In the genomic region with DNA sequence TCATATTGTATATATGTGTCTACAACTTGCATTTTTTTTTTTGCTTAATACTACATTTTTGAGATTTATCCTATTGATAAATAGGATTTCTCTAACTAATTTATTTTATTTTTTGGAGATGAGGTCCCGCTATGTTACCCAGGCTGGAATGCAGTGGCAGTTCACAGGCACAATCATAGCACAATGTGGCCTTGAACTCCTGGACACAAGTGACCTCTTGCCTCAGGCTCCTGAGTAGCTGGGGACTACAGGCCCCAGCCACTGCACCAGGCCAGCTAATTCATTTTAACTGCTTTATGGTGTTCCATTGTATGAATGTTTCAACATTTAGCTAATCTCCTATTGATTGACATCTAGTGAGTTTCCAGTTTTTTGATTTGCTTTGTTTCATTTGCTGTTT, we compare ENCODE assay signal across 18 cellular contexts. TPM values are rescaled to one million over a fixed set of nuclear protein-coding genes. Genes with fewer than 3 reads are reported as not detected.
DNase-seq lines count a peak whose midpoint lies in the region; ATAC-seq and TF ChIP-seq lines count a peak whose summit lies in the region.
"Had no signal": no experiment of that assay in that cellular context is flagged by ENCODE, and none has a peak within 500 bp of the region (broad histone marks: within the 10 kb centered on the region; RNA-seq: fewer than 3 reads in every experiment).

No MANE protein-coding gene starts in this region.

- no peaks in the 10 kb centered on the region for H3K79me2 ChIP-seq in mammary epithelial cell (ENCODE audit: insufficient read depth, low read length)
- no peaks in the 10 kb centered on the region for H3K79me2 ChIP-seq in smooth muscle cell (ENCODE audit: low read depth)

- in situ Hi-C loops in mammary epithelial cell (cut with MboI; ENCODE audit: low sequenced_read_pairs in 2 of 2): no loop called here

- 100% methylated on average over 1 of the region's 1 CpG for WGBS in mammary epithelial cell (ENCODE audit: low coverage, missing lambda C conversion rate)
- 100% methylated on average over 1 of the region's 1 CpG for WGBS in smooth muscle cell (ENCODE audit: low lambda C conversion rate)

- H3K36me3 ChIP-seq in mammary epithelial cell (ENCODE audit: insufficient read depth, low read length) (no peaks in the 10 kb centered on the region), smooth muscle cell (ENCODE audit: low read depth) (no peaks in the 10 kb centered on the region)

- peaks cover 42% of the 10 kb centered on the region for H3K4me1 ChIP-seq in mammary epithelial cell (ENCODE audit: insufficient read depth, low read length)
- no peaks in the 10 kb centered on the region for H3K4me1 ChIP-seq in smooth muscle cell (ENCODE audit: low read depth)

- H3K4me3 Mint-ChIP-seq in MCF 10A (ENCODE audit: unreplicated experiment) (no peak overlapping the region), WTC11 (no peak overlapping the region)
- H3K4me3 Mint-ChIP-seq: CD14-positive monocyte; CD8-positive, alpha-beta T cell had no signal

- intact Hi-C loops in mammary epithelial cell (cut with micrococcal nuclease): no loop called here
- intact Hi-C loops in MCF 10A (cut with micrococcal nuclease): no loop called here

- TF ChIP-seq CTCF in mammary epithelial cell (conservative IDR thresholded peaks at IDR 0.05 in 1 of 2, IDR thresholded peaks at IDR 0.05 in 1 of 2; ENCODE audit: extremely low read depth in 1 of 2, insufficient read depth in 1 of 2, low read depth in 1 of 2, low read length in 2 of 2) (no peak), MCF 10A (IDR thresholded peaks at IDR 0.05; ENCODE audit: unreplicated experiment) (no peak), WTC11 (IDR thresholded peaks at IDR 0.05) (no peak), smooth muscle cell (IDR thresholded peaks at IDR 0.05; ENCODE audit: borderline replicate concordance, insufficient read depth, poor library complexity, severe bottlenecking) (no peak)

- H3K4me1 Mint-ChIP-seq in MCF 10A (ENCODE audit: insufficient read depth, unreplicated experiment) (peaks cover 27% of the 10 kb centered on the region), WTC11 (peaks cover 30% of the 10 kb centered on the region)
- H3K4me1 Mint-ChIP-seq: CD14-positive monocyte had no signal

- H3K27me3 ChIP-seq in mammary epithelial cell (ENCODE audit: insufficient read depth, low read length) (no peaks in the 10 kb centered on the region), smooth muscle cell (ENCODE audit: low read depth) (no peaks in the 10 kb centered on the region)

- dilution Hi-C loops in mammary epithelial cell (cut with HindIII; ENCODE audit: low sequenced_read_pairs): no loop called here

- H3K9me3 Mint-ChIP-seq in MCF 10A (ENCODE audit: unreplicated experiment) (peaks cover 6% of the 10 kb centered on the region), WTC11 (peaks cover 26% of the 10 kb centered on the region)
- H3K9me3 Mint-ChIP-seq: CD8-positive, alpha-beta T cell had no signal

- no peak overlapping the region for H3K27ac Mint-ChIP-seq in MCF 10A (ENCODE audit: low read depth, unreplicated experiment)
- H3K27ac Mint-ChIP-seq in WTC11: no peak overlapping the region
- H3K27ac Mint-ChIP-seq: CD14-positive monocyte had no signal

- CTCF ChIA-PET in mammary epithelial cell (lab: Charles Lee; ENCODE audit: low non-redundant PET): no interaction called here
- CTCF ChIA-PET in MCF 10A (lab: Yijun Ruan, JAX): interaction anchor here (0.8 to 1.1 kb wide), 3 partner anchors 22 to 145 kb away, joined by 3 to 4 read pairs (median 3); no protein-coding TSS in a partner anchor
- CTCF ChIA-PET in WTC11 (lab: Charles Lee): interaction anchor here (0.6 kb wide), 1 partner anchor 16 kb away, joined by 3 read pairs; no protein-coding TSS in a partner anchor

- BruUV-seq in mammary epithelial cell (replicated peaks; lab: Mats Ljungman, UMichigan): no TSS peak
- no TSS peak for BruUV-seq in MCF 10A (replicated peaks; lab: Mats Ljungman, UMichigan)

- H3K27ac ChIP-seq in mammary epithelial cell (ENCODE audit: insufficient read depth, low read depth, low read length): peak overlapping the region; percentile 27
- H3K27ac ChIP-seq in smooth muscle cell (ENCODE audit: low read depth): peak overlapping the region; percentile 51
- H3K27ac ChIP-seq: 22Rv1, GM23248, HL-60 had no signal

- H3F3A ChIP-seq in smooth muscle cell (ENCODE audit: low read depth): no peaks in the 10 kb centered on the region

- H3K4me3 ChIP-seq in mammary epithelial cell (replicated peaks in 1 of 3; ENCODE audit: insufficient read depth in 1 of 3, low read depth in 2 of 3, low read length in 3 of 3) (no peak overlapping the region), smooth muscle cell (no peak overlapping the region)
- H3K4me3 ChIP-seq: GM23248 had no signal

- POLR2A ChIA-PET in MCF 10A (lab: Yijun Ruan, JAX): interaction anchor here (0.7 to 8.1 kb wide), 12 partner anchors 13 to 145 kb away, joined by 3 to 113 read pairs (median 4); a partner anchor contains a TSS
- POLR2A ChIA-PET in WTC11 (lab: Charles Lee): no interaction called here

- H3K36me3 Mint-ChIP-seq in MCF 10A (ENCODE audit: insufficient read depth, unreplicated experiment) (peaks cover 10% of the 10 kb centered on the region), WTC11 (peaks cover 31% of the 10 kb centered on the region)

- H3K9me3 ChIP-seq in mammary epithelial cell (replicated peaks; ENCODE audit: insufficient read depth, low read length) (no peaks in the 10 kb centered on the region), smooth muscle cell (replicated peaks; ENCODE audit: low read depth) (no peaks in the 10 kb centered on the region)

- H3K4me2 ChIP-seq in mammary epithelial cell (ENCODE audit: insufficient read depth, low read depth, low read length): no peak overlapping the region
- no peak overlapping the region for H3K4me2 ChIP-seq in smooth muscle cell

- no peaks in the 10 kb centered on the region for H3K27me3 Mint-ChIP-seq in MCF 10A (ENCODE audit: insufficient read depth, unreplicated experiment)
- no peaks in the 10 kb centered on the region; the same call in 1 of the 2 replicates for H3K27me3 Mint-ChIP-seq in WTC11 (ENCODE audit: low read depth)

- ATAC-seq in WTC11: no peak
- peak; percentile 45 for ATAC-seq in left lobe of liver
- no peak for ATAC-seq in GM18517 (IDR thresholded peaks at IDR 0.05; ENCODE audit: unreplicated experiment)
- ATAC-seq in GM19397 (IDR thresholded peaks at IDR 0.05; ENCODE audit: unreplicated experiment): no peak
- ATAC-seq in GM21737 (IDR thresholded peaks at IDR 0.05; ENCODE audit: unreplicated experiment): no peak
- ATAC-seq: CD8-positive, alpha-beta T cell; HCT116 had no signal

- H2AFZ ChIP-seq in mammary epithelial cell (ENCODE audit: low read depth, low read length): no peak overlapping the region
- H2AFZ ChIP-seq in smooth muscle cell (ENCODE audit: low read depth): no peak overlapping the region
- H2AFZ ChIP-seq: GM23248 had no signal

- no peaks in the 10 kb centered on the region for H4K20me1 ChIP-seq in mammary epithelial cell (ENCODE audit: insufficient read depth, low read length)
- no peaks in the 10 kb centered on the region for H4K20me1 ChIP-seq in smooth muscle cell (ENCODE audit: low read depth)

- DNase-seq in mammary epithelial cell (no peak), MCF 10A (ENCODE audit: unreplicated experiment) (no peak), WTC11 (ENCODE audit: low spot score) (no peak), left lobe of liver (ENCODE audit: low spot score) (no peak), smooth muscle cell (lab: John Stamatoyannopoulos, UW; ENCODE audit: unreplicated experiment) (no peak)
- DNase-seq: CD8-positive, alpha-beta T cell; COR-L47; DMS153; DMS79 treated with DMSO at 0.1 percent for 48 hours; EL had no signal

- H3K9ac ChIP-seq in mammary epithelial cell (ENCODE audit: insufficient read depth, low read length): no peak overlapping the region
- H3K9ac ChIP-seq in smooth muscle cell (ENCODE audit: low read depth): no peak overlapping the region
- H3K9ac ChIP-seq: GM23248 had no signal

TF ChIP-seq in WTC11, 78 proteins besides CTCF, POLR2A, EP300 and RAD21:
- TF ChIP-seq, protein P1, sequence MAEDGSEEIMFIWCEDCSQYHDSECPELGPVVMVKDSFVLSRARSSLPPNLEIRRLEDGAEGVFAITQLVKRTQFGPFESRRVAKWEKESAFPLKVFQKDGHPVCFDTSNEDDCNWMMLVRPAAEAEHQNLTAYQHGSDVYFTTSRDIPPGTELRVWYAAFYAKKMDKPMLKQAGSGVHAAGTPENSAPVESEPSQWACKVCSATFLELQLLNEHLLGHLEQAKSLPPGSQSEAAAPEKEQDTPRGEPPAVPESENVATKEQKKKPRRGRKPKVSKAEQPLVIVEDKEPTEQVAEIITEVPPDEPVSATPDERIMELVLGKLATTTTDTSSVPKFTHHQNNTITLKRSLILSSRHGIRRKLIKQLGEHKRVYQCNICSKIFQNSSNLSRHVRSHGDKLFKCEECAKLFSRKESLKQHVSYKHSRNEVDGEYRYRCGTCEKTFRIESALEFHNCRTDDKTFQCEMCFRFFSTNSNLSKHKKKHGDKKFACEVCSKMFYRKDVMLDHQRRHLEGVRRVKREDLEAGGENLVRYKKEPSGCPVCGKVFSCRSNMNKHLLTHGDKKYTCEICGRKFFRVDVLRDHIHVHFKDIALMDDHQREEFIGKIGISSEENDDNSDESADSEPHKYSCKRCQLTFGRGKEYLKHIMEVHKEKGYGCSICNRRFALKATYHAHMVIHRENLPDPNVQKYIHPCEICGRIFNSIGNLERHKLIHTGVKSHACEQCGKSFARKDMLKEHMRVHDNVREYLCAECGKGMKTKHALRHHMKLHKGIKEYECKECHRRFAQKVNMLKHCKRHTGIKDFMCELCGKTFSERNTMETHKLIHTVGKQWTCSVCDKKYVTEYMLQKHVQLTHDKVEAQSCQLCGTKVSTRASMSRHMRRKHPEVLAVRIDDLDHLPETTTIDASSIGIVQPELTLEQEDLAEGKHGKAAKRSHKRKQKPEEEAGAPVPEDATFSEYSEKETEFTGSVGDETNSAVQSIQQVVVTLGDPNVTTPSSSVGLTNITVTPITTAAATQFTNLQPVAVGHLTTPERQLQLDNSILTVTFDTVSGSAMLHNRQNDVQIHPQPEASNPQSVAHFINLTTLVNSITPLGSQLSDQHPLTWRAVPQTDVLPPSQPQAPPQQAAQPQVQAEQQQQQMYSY (CRISPR knock-in tag; IDR thresholded peaks at IDR 0.05): no peak
- peak; percentile 67 for TF ChIP-seq GABPB1 (CRISPR knock-in tag; IDR thresholded peaks at IDR 0.05)
- TF ChIP-seq, protein P2, sequence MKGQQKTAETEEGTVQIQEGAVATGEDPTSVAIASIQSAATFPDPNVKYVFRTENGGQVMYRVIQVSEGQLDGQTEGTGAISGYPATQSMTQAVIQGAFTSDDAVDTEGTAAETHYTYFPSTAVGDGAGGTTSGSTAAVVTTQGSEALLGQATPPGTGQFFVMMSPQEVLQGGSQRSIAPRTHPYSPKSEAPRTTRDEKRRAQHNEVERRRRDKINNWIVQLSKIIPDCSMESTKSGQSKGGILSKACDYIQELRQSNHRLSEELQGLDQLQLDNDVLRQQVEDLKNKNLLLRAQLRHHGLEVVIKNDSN (CRISPR knock-in tag; IDR thresholded peaks at IDR 0.05): no peak

RNA-seq across cellular contexts. Expression of a gene that starts 16.8 kb away (rescaled TPM):
- total RNA-seq in mammary epithelial cell (100 to 1,000 TPM; 112 to 248 TPM), MCF 10A (2022) (76.5 and 81.9 TPM in 2 replicates), WTC11 (2021) (47.2 to 50.0 TPM (median 48.7 TPM) in 3 replicates), left lobe of liver (28.3 TPM), smooth muscle cell (33.8 and 54.8 TPM in 2 replicates)
- polyA plus RNA-seq in mammary epithelial cell (9.7 TPM), smooth muscle cell (15.0 and 16.1 TPM in 2 replicates)
- 161 TPM for polyA minus RNA-seq in mammary epithelial cell
